Comparison of ENCODE assay signal across 8 cellular contexts in genomic region chr9:113401027-113401792, GRCh38. TPM values are rescaled to one million over a fixed set of nuclear protein-coding genes. Genes with fewer than 3 reads are reported as not detected.
A peak's percentile ranks its signal among the peaks of the same experiment; 100 is the strongest.
DNase-seq lines count a peak whose midpoint lies in the region; ATAC-seq and TF ChIP-seq lines count a peak whose summit lies in the region.

Gene ALAD, minus strand, starts transcription at chr9:113401284. Its CDS starts 7,725 bp downstream, at chr9:113393559.

- peak within 1 kb of the TSS; percentile 85 to 88 for H3K4me3 ChIP-seq in uterus

- H3K4me1 ChIP-seq in uterus: peaks cover 5 to 6% of the 10 kb centered on the region in 2 donors

- TF ChIP-seq CTCF in uterus (IDR thresholded peaks at IDR 0.05): peak; percentile 96 to 98 (median 96)

- no peaks in the 10 kb centered on the region for H3K27me3 ChIP-seq in uterus

- ATAC-seq in GM18498 (IDR thresholded peaks at IDR 0.05; ENCODE audit: unreplicated experiment) (peak; percentile 99), HG02938 (IDR thresholded peaks at IDR 0.05; ENCODE audit: unreplicated experiment) (peak; percentile 96), T-helper 17 cell (peak; percentile 99), left ventricle myocardium superior (peak; percentile 99)

- peaks cover 21% of the 10 kb centered on the region for H3K4me1 Mint-ChIP-seq in T-helper 17 cell

- peak within 1 kb of the TSS; percentile 88 for H3K27ac Mint-ChIP-seq in T-helper 17 cell

- no peaks in the 10 kb centered on the region for H3K36me3 Mint-ChIP-seq in T-helper 17 cell (ENCODE audit: low read depth)

- no peaks in the 10 kb centered on the region for H3K27me3 Mint-ChIP-seq in T-helper 17 cell

- peak within 1 kb of the TSS; percentile 76 for H3K27ac ChIP-seq in uterus

- H3K9me3 ChIP-seq in T-helper 17 cell (ENCODE audit: control insufficient read depth, low read length, poor library complexity, severe bottlenecking) (no peaks in the 10 kb centered on the region), uterus (no peaks in the 10 kb centered on the region)

- peak in 1 of 2 donors; percentile 60 for TF ChIP-seq POLR2A in uterus (IDR thresholded peaks at IDR 0.05)

- intact Hi-C loops in left ventricle myocardium superior (cut with micrococcal nuclease) (no loop called here), uterus (cut with DNase I; ENCODE audit: low total_unique reads) (loop anchor here (10.0 kb wide), 1 partner anchor 126 kb away; the partner anchor contains the start of genes CDC26 and PRPF4)

- DNase-seq in NCI-H1694 treated with DMSO at 0.1 percent for 48 hours (lab: John Stamatoyannopoulos, UW) (peak; percentile 86), T-helper 17 cell (peak; percentile 99 to 100 (median 100)), amygdala (lab: John Stamatoyannopoulos, UW) (peak; percentile 49 to 99 (median 98)), left ventricle myocardium superior (peak; percentile 100), pulmonary artery endothelial cell (ENCODE audit: low read depth, low spot score) (peak; percentile 94), uterus (peak; percentile 99 to 100)

- H3K4me3 Mint-ChIP-seq in T-helper 17 cell: peak within 1 kb of the TSS; percentile 95

- no peaks in the 10 kb centered on the region for H3K36me3 ChIP-seq in uterus

RNA-seq across cellular contexts. Expression of gene ALAD, which starts in this region (rescaled TPM):
- 10 to 100 TPM; 19.3 to 21.8 TPM for total RNA-seq in T-helper 17 cell
- total RNA-seq in left ventricle myocardium superior: 117 TPM
- total RNA-seq in pulmonary artery endothelial cell: 19.4 and 30.5 TPM in 2 replicates
- 10 to 100 TPM in 3 of 4 donors, 1 to 10 TPM in 1; 1.5 to 26.6 (median 16.1) TPM for total RNA-seq in uterus

Comparison
In these comparisons a context has a peak if more than half of its experiments do, and no peak if none do; other contexts are left out.
1. Peak in every context shown above with its lines: DNase-seq, ATAC-seq, H3K4me3 ChIP-seq and H3K27ac ChIP-seq.